ENCODE assay signal across 15 cellular contexts in the genomic region with DNA sequence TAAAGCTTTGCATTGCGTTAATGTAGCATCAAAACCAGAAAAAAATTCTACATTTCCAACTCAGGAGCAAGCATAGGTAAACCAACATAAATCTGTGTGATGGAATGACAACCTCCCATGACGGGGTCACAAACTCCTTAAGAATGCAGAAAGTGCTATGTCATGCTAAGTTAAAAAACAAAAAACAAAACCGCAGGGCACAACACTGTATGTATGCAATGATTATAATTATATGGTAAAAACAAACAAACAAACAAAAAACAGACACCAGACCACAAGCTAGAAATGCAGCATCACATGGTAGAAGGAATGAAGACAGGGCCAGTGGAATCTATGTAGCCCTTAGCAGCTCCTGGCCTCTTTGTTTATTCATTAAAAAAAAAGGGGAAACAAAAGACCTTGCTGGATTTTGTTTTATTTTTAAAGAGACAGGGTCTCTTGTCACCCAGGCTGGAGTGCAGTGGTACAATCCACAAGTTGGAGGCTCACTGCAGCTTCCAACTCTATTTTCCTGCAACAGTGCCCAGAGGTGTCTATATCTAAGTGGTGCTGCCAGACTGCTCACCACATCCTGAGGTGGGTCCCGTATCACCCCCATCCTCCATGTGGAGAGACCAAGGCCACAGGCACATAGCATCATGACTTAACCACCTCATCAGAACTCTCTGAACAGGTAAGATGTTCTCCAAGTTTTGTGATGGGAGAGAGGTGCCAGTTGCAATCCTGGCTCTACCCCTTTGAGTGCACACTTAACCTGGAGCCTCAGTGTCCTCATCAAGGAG.
DNase-seq lines count a peak whose midpoint lies in the region; ATAC-seq, FAIRE-seq and TF ChIP-seq lines count a peak whose summit lies in the region.
"Had no signal": no experiment of that assay in that cellular context is flagged by ENCODE, and none has a peak within 500 bp of the region (broad histone marks: within the 10 kb centered on the region; RNA-seq: fewer than 3 reads in every experiment).

No MANE protein-coding gene starts in this region.

- no peak for TF ChIP-seq EP300 in HepG2 (IDR thresholded peaks at IDR 0.05; ENCODE audit: low read depth in 2 of 2, low read length in 2 of 2)
- TF ChIP-seq EP300 in HepG2 (CRISPR knock-in tag; IDR thresholded peaks at IDR 0.05; ENCODE audit: borderline replicate concordance) = no peak
- TF ChIP-seq EP300 in transverse colon (IDR thresholded peaks at IDR 0.05; ENCODE audit: low read depth) = no peak

- peaks cover 30% of the 10 kb centered on the region for H3K36me3 Mint-ChIP-seq in activated naive CD4-positive, alpha-beta T cell treated with anti-CD3 and anti-CD28 coated beads, Interleukin-2, amount 10 ng/mL, durations not matched to agents 7 days and 5 days
- peaks cover 35% of the 10 kb centered on the region for H3K36me3 Mint-ChIP-seq in activated CD8-positive, alpha-beta T cell treated with anti-CD3 and anti-CD28 coated beads, Interleukin-2, amount 10 ng/mL, durations not matched to agents 7 days and 5 days (ENCODE audit: low read depth)

- 98% methylated on average over 4 of the region's 4 CpGs for WGBS in HepG2 (ENCODE audit: low lambda C conversion rate)
- WGBS in transverse colon (ENCODE audit: low coverage in 1 of 2), 2 donors = 73 to 75% methylated on average over 3 to 4 of the region's 4 CpGs

- no peak overlapping the region for H2AFZ ChIP-seq in HepG2 (ENCODE audit: low read length)

- no peak overlapping the region for H3K4me3 Mint-ChIP-seq in activated naive CD4-positive, alpha-beta T cell treated with anti-CD3 and anti-CD28 coated beads, Interleukin-2, amount 10 ng/mL, durations not matched to agents 7 days and 5 days
- no peak overlapping the region for H3K4me3 Mint-ChIP-seq in activated CD8-positive, alpha-beta T cell treated with anti-CD3 and anti-CD28 coated beads, Interleukin-2, amount 10 ng/mL, durations not matched to agents 7 days and 5 days
- H3K4me3 Mint-ChIP-seq: activated T-helper 1 cell treated with anti-CD3 and anti-CD28 coated beads, Interleukin-12 subunit alpha, Interleukin-12 subunit beta, Interleukin-2, Interleukin-4 antibody, amounts not matched to agents 30 ng/mL and 10 ng/mL and 1 ng/mL, durations not matched to agents 14 hours and 24 hours and 36 hours had no signal

- TF ChIP-seq CTCF in HepG2 (CRISPR knock-in tag; IDR thresholded peaks at IDR 0.05) = no peak
- no peak for TF ChIP-seq CTCF in transverse colon (IDR thresholded peaks at IDR 0.05)

- no peak overlapping the region for H3K4me2 ChIP-seq in HepG2 (ENCODE audit: low read depth, low read length)

- DNase-seq in activated naive CD4-positive, alpha-beta T cell treated with anti-CD3 and anti-CD28 coated beads, Interleukin-2, amount 10 ng/mL, durations not matched to agents 7 days and 5 days = peak; percentile 37
- no peak for DNase-seq in activated naive CD4-positive, alpha-beta T cell treated with Interleukin-2 at 50 U/mL for 16 hours
- peak; percentile 55 for DNase-seq in activated CD8-positive, alpha-beta T cell treated with anti-CD3 and anti-CD28 coated beads, Interleukin-2, amount 10 ng/mL, durations not matched to agents 7 days and 5 days
- DNase-seq in HepG2 (ENCODE audit: low spot score) (no peak), transverse colon (no peak), dermis blood vessel endothelial cell (no peak), HCEC 1CT (no peak), left ventricle myocardium superior (no peak)
- DNase-seq: MM.1S; NCI-H2081 treated with DMSO at 0.1 percent for 48 hours; NK-92 treated with Interleukin-12 subunit alpha and Interleukin-12 subunit beta, amount 100 ng/mL, for 24 hours; SIG-M5; uterus had no signal

- no peak for FAIRE-seq in HepG2 (lab: Jason Lieb, UNC)

- no peak for TF ChIP-seq RAD21 in HepG2 (CRISPR knock-in tag; IDR thresholded peaks at IDR 0.05)

- in situ Hi-C loops in HepG2 (cut with HindIII; ENCODE audit: extremely low pct_ligation_motif_present, low pct_unique_long_range_greater_than_20kb) (no loop called here), transverse colon (cut with MboI; ENCODE audit: low pct_ligation_motif_present in 1 of 4, low pct_unique_long_range_greater_than_20kb in 1 of 4, low sequenced_read_pairs in 3 of 4) (no loop called here)

- peak; percentile 47 for ATAC-seq in activated CD8-positive, alpha-beta T cell treated with anti-CD3 and anti-CD28 coated beads, Interleukin-2, amount 10 ng/mL, durations not matched to agents 7 days and 5 days
- ATAC-seq in HepG2 (no peak), left ventricle myocardium superior (no peak)

- no peak for TF ChIP-seq POLR2A in HepG2 (IDR thresholded peaks at IDR 0.05; ENCODE audit: insufficient read depth in 1 of 2, low read depth in 2 of 2, low read length in 2 of 2)
- TF ChIP-seq POLR2A in transverse colon (IDR thresholded peaks at IDR 0.05) = no peak

- H3K27me3 Mint-ChIP-seq in activated naive CD4-positive, alpha-beta T cell treated with anti-CD3 and anti-CD28 coated beads, Interleukin-2, amount 10 ng/mL, durations not matched to agents 7 days and 5 days = no peaks in the 10 kb centered on the region
- no peaks in the 10 kb centered on the region for H3K27me3 Mint-ChIP-seq in activated CD8-positive, alpha-beta T cell treated with anti-CD3 and anti-CD28 coated beads, Interleukin-2, amount 10 ng/mL, durations not matched to agents 7 days and 5 days (ENCODE audit: low read depth)

- H3K36me3 ChIP-seq in HepG2 (replicated peaks in 1 of 2; ENCODE audit: control insufficient read depth in 1 of 2, insufficient read depth in 2 of 2, low read length in 2 of 2) = peaks cover 10 to 34% of the 10 kb centered on the region in 2 experiments; a peak in 4 of 5 replicates
- H3K36me3 ChIP-seq in transverse colon = no peaks in the 10 kb centered on the region
- H3K36me3 ChIP-seq: uterus had no signal

- no peak overlapping the region for H3K9ac ChIP-seq in HepG2 (ENCODE audit: insufficient read depth, low read depth, low read length)

- POLR2A ChIA-PET in activated CD8-positive, alpha-beta T cell treated with anti-CD3 and anti-CD28 coated beads, Interleukin-2, amount 10 ng/mL, durations not matched to agents 7 days and 5 days (lab: Charles Lee) = interaction anchor here (0.6 kb wide), 1 partner anchor 87 kb away, joined by 3 read pairs; no protein-coding TSS in a partner anchor
- POLR2A ChIA-PET in HepG2 (lab: Yijun Ruan, JAX) = no interaction called here

- no peaks in the 10 kb centered on the region for H3K9me3 Mint-ChIP-seq in activated naive CD4-positive, alpha-beta T cell treated with anti-CD3 and anti-CD28 coated beads, Interleukin-2, amount 10 ng/mL, durations not matched to agents 7 days and 5 days
- H3K9me3 Mint-ChIP-seq in activated CD8-positive, alpha-beta T cell treated with anti-CD3 and anti-CD28 coated beads, Interleukin-2, amount 10 ng/mL, durations not matched to agents 7 days and 5 days (ENCODE audit: insufficient read depth) = no peaks in the 10 kb centered on the region
- H3K9me3 Mint-ChIP-seq: activated T-helper 1 cell treated with anti-CD3 and anti-CD28 coated beads, Interleukin-12 subunit alpha, Interleukin-12 subunit beta, Interleukin-2, Interleukin-4 antibody, amounts not matched to agents 30 ng/mL and 10 ng/mL and 1 ng/mL, durations not matched to agents 14 hours and 24 hours and 36 hours had no signal

- peak overlapping the region; percentile 78 for H3K27ac Mint-ChIP-seq in activated naive CD4-positive, alpha-beta T cell treated with anti-CD3 and anti-CD28 coated beads, Interleukin-2, amount 10 ng/mL, durations not matched to agents 7 days and 5 days
- H3K27ac Mint-ChIP-seq in activated CD8-positive, alpha-beta T cell treated with anti-CD3 and anti-CD28 coated beads, Interleukin-2, amount 10 ng/mL, durations not matched to agents 7 days and 5 days = peak overlapping the region; percentile 72
- H3K27ac Mint-ChIP-seq: activated T-helper 1 cell treated with anti-CD3 and anti-CD28 coated beads, Interleukin-12 subunit alpha, Interleukin-12 subunit beta, Interleukin-2, Interleukin-4 antibody, amounts not matched to agents 30 ng/mL and 10 ng/mL and 1 ng/mL, durations not matched to agents 14 hours and 24 hours and 36 hours had no signal

- H4K20me1 ChIP-seq in HepG2 (ENCODE audit: insufficient read depth, low read length) = no peaks in the 10 kb centered on the region

- H3K4me1 ChIP-seq in HepG2 (ENCODE audit: insufficient read depth, low read length) = no peaks in the 10 kb centered on the region
- peaks cover 23 to 68% (median 40%) of the 10 kb centered on the region in 4 donors for H3K4me1 ChIP-seq in transverse colon

- BruUV-seq in HepG2 (replicated peaks; lab: Mats Ljungman, UMichigan) = no TSS peak

- no peak overlapping the region for H3K4me3 ChIP-seq in HepG2 (replicated peaks in 1 of 3; ENCODE audit: insufficient read depth in 1 of 3, low read depth in 2 of 3, low read length in 3 of 3)
- H3K4me3 ChIP-seq in transverse colon = no peak overlapping the region
- H3K4me3 ChIP-seq: cardiac muscle cell, uterus had no signal

- H3K4me1 Mint-ChIP-seq in activated naive CD4-positive, alpha-beta T cell treated with anti-CD3 and anti-CD28 coated beads, Interleukin-2, amount 10 ng/mL, durations not matched to agents 7 days and 5 days = peaks cover 68% of the 10 kb centered on the region
- H3K4me1 Mint-ChIP-seq in activated CD8-positive, alpha-beta T cell treated with anti-CD3 and anti-CD28 coated beads, Interleukin-2, amount 10 ng/mL, durations not matched to agents 7 days and 5 days (ENCODE audit: low read depth) = peaks cover 86% of the 10 kb centered on the region

- no peaks in the 10 kb centered on the region for H3K9me3 ChIP-seq in HepG2 (ENCODE audit: low read length)
- no peaks in the 10 kb centered on the region for H3K9me3 ChIP-seq in transverse colon
- H3K9me3 ChIP-seq: uterus had no signal

- CTCF ChIA-PET in activated naive CD4-positive, alpha-beta T cell treated with anti-CD3 and anti-CD28 coated beads, Interleukin-2, amount 10 ng/mL, durations not matched to agents 7 days and 5 days (lab: Charles Lee) = interaction anchor here (0.6 to 1.5 kb wide), 5 partner anchors 10 to 314 kb away, joined by 3 to 5 read pairs (median 4); no protein-coding TSS in a partner anchor
- CTCF ChIA-PET in activated CD8-positive, alpha-beta T cell treated with anti-CD3 and anti-CD28 coated beads, Interleukin-2, amount 10 ng/mL, durations not matched to agents 7 days and 5 days (lab: Charles Lee) = interaction anchor here (1.1 to 2.5 kb wide), 4 partner anchors 11 to 125 kb away, joined by 3 to 12 read pairs (median 5); no protein-coding TSS in a partner anchor
- CTCF ChIA-PET in HepG2 (lab: Yijun Ruan, JAX; ENCODE audit: low intra/inter-chr PET ratio, low total read pairs) = no interaction called here

- H3K27ac ChIP-seq in HepG2 (ENCODE audit: extremely low read length, insufficient read depth, low read length) (no peak overlapping the region), transverse colon (peak overlapping the region; percentile 36 to 93 (median 60))
- H3K27ac ChIP-seq: cardiac muscle cell had no signal

- H3K79me2 ChIP-seq in HepG2 (ENCODE audit: insufficient read depth, low read length) = no peaks in the 10 kb centered on the region

- intact Hi-C loops in HepG2 (cut with micrococcal nuclease; ENCODE audit: unreplicated experiment) (no loop called here), transverse colon (cut with DNase I; ENCODE audit: low total_unique reads) (no loop called here), left ventricle myocardium superior (cut with micrococcal nuclease) (no loop called here)

- H3K27me3 ChIP-seq in HepG2 (ENCODE audit: control insufficient read depth in 1 of 2, insufficient read depth in 2 of 2, low read length in 2 of 2) (no peaks in the 10 kb centered on the region), transverse colon (no peaks in the 10 kb centered on the region)
- H3K27me3 ChIP-seq: cardiac muscle cell, uterus had no signal

Comparison
In these comparisons a context has a peak if more than half of its experiments do, and no peak if none do; other contexts are left out.
1. DNase-seq: peak in activated naive CD4-positive, alpha-beta T cell treated with anti-CD3 and anti-CD28 coated beads, Interleukin-2, amount 10 ng/mL, durations not matched to agents 7 days and 5 days (single experiment) and activated CD8-positive, alpha-beta T cell treated with anti-CD3 and anti-CD28 coated beads, Interleukin-2, amount 10 ng/mL, durations not matched to agents 7 days and 5 days (single experiment); none in activated naive CD4-positive, alpha-beta T cell treated with Interleukin-2 at 50 U/mL for 16 hours (single experiment), HepG2 (single experiment), transverse colon (single experiment), dermis blood vessel endothelial cell (single experiment), HCEC 1CT (single experiment) and left ventricle myocardium superior (single experiment).